In the genomic region with DNA sequence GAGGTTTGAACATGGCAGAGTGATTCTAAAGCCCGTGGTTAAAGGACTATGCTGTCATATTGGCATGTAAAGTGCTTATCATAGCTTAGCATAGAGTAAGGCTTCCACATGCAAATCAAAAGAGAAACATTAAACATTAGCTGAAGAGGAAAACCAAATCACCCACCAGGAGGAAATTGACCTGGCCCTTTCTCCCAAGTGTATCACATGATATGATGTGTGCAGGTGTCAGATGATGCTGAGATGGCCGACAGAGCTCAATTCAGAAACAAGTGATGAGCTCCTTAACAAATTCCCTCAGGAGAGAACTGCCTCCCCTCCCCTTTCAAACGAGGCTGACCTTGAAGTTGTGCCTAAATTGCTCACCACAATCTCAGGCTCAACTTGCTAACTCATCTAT, we compare ENCODE assay signal across 1 cellular context.
TF ChIP-seq lines count a peak whose summit lies in the region.

No MANE protein-coding gene starts in this region.

TF ChIP-seq in GM12878, 131 proteins besides CTCF, POLR2A, EP300 and RAD21 (continued from another document):
- TF ChIP-seq HDAC2 (IDR thresholded peaks at IDR 0.05) = no peak
- TF ChIP-seq NR2C1 (IDR thresholded peaks at IDR 0.05) = no peak
- TF ChIP-seq, protein P1, sequence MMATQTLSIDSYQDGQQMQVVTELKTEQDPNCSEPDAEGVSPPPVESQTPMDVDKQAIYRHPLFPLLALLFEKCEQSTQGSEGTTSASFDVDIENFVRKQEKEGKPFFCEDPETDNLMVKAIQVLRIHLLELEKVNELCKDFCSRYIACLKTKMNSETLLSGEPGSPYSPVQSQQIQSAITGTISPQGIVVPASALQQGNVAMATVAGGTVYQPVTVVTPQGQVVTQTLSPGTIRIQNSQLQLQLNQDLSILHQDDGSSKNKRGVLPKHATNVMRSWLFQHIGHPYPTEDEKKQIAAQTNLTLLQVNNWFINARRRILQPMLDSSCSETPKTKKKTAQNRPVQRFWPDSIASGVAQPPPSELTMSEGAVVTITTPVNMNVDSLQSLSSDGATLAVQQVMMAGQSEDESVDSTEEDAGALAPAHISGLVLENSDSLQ (IDR thresholded peaks at IDR 0.05) = peak; percentile 60
- TF ChIP-seq, protein P2, sequence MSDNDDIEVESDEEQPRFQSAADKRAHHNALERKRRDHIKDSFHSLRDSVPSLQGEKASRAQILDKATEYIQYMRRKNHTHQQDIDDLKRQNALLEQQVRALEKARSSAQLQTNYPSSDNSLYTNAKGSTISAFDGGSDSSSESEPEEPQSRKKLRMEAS (IDR thresholded peaks at IDR 0.05; ENCODE audit: low read depth, low read length) = no peak
- TF ChIP-seq PAX8 (IDR thresholded peaks at IDR 0.05) = no peak
- TF ChIP-seq, protein P3, sequence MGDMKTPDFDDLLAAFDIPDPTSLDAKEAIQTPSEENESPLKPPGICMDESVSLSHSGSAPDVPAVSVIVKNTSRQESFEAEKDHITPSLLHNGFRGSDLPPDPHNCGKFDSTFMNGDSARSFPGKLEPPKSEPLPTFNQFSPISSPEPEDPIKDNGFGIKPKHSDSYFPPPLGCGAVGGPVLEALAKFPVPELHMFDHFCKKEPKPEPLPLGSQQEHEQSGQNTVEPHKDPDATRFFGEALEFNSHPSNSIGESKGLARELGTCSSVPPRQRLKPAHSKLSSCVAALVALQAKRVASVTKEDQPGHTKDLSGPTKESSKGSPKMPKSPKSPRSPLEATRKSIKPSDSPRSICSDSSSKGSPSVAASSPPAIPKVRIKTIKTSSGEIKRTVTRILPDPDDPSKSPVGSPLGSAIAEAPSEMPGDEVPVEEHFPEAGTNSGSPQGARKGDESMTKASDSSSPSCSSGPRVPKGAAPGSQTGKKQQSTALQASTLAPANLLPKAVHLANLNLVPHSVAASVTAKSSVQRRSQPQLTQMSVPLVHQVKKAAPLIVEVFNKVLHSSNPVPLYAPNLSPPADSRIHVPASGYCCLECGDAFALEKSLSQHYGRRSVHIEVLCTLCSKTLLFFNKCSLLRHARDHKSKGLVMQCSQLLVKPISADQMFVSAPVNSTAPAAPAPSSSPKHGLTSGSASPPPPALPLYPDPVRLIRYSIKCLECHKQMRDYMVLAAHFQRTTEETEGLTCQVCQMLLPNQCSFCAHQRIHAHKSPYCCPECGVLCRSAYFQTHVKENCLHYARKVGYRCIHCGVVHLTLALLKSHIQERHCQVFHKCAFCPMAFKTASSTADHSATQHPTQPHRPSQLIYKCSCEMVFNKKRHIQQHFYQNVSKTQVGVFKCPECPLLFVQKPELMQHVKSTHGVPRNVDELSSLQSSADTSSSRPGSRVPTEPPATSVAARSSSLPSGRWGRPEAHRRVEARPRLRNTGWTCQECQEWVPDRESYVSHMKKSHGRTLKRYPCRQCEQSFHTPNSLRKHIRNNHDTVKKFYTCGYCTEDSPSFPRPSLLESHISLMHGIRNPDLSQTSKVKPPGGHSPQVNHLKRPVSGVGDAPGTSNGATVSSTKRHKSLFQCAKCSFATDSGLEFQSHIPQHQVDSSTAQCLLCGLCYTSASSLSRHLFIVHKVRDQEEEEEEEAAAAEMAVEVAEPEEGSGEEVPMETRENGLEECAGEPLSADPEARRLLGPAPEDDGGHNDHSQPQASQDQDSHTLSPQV (IDR thresholded peaks at IDR 0.05) = no peak
- TF ChIP-seq NBN (IDR thresholded peaks at IDR 0.05) = no peak
- no peak for TF ChIP-seq LARP7 (IDR thresholded peaks at IDR 0.05)
- TF ChIP-seq HCFC1 (IDR thresholded peaks at IDR 0.05; ENCODE audit: low read length) = no peak
- TF ChIP-seq, protein P4, sequence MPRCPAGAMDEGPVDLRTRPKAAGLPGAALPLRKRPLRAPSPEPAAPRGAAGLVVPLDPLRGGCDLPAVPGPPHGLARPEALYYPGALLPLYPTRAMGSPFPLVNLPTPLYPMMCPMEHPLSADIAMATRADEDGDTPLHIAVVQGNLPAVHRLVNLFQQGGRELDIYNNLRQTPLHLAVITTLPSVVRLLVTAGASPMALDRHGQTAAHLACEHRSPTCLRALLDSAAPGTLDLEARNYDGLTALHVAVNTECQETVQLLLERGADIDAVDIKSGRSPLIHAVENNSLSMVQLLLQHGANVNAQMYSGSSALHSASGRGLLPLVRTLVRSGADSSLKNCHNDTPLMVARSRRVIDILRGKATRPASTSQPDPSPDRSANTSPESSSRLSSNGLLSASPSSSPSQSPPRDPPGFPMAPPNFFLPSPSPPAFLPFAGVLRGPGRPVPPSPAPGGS (IDR thresholded peaks at IDR 0.05; ENCODE audit: borderline replicate concordance, insufficient read depth, low read depth, low read length, poor library complexity, severe bottlenecking) = no peak
- TF ChIP-seq, protein P5, sequence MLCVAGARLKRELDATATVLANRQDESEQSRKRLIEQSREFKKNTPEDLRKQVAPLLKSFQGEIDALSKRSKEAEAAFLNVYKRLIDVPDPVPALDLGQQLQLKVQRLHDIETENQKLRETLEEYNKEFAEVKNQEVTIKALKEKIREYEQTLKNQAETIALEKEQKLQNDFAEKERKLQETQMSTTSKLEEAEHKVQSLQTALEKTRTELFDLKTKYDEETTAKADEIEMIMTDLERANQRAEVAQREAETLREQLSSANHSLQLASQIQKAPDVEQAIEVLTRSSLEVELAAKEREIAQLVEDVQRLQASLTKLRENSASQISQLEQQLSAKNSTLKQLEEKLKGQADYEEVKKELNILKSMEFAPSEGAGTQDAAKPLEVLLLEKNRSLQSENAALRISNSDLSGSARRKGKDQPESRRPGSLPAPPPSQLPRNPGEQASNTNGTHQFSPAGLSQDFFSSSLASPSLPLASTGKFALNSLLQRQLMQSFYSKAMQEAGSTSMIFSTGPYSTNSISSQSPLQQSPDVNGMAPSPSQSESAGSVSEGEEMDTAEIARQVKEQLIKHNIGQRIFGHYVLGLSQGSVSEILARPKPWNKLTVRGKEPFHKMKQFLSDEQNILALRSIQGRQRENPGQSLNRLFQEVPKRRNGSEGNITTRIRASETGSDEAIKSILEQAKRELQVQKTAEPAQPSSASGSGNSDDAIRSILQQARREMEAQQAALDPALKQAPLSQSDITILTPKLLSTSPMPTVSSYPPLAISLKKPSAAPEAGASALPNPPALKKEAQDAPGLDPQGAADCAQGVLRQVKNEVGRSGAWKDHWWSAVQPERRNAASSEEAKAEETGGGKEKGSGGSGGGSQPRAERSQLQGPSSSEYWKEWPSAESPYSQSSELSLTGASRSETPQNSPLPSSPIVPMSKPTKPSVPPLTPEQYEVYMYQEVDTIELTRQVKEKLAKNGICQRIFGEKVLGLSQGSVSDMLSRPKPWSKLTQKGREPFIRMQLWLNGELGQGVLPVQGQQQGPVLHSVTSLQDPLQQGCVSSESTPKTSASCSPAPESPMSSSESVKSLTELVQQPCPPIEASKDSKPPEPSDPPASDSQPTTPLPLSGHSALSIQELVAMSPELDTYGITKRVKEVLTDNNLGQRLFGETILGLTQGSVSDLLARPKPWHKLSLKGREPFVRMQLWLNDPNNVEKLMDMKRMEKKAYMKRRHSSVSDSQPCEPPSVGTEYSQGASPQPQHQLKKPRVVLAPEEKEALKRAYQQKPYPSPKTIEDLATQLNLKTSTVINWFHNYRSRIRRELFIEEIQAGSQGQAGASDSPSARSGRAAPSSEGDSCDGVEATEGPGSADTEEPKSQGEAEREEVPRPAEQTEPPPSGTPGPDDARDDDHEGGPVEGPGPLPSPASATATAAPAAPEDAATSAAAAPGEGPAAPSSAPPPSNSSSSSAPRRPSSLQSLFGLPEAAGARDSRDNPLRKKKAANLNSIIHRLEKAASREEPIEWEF (IDR thresholded peaks at IDR 0.05; ENCODE audit: insufficient replicate concordance, low read depth, low read length) = no peak
- TF ChIP-seq, protein P6, sequence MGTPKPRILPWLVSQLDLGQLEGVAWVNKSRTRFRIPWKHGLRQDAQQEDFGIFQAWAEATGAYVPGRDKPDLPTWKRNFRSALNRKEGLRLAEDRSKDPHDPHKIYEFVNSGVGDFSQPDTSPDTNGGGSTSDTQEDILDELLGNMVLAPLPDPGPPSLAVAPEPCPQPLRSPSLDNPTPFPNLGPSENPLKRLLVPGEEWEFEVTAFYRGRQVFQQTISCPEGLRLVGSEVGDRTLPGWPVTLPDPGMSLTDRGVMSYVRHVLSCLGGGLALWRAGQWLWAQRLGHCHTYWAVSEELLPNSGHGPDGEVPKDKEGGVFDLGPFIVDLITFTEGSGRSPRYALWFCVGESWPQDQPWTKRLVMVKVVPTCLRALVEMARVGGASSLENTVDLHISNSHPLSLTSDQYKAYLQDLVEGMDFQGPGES (IDR thresholded peaks at IDR 0.05) = no peak
- no peak for TF ChIP-seq PML (IDR thresholded peaks at IDR 0.05; ENCODE audit: low read length)
- no peak for TF ChIP-seq RELA (IDR thresholded peaks at IDR 0.05; ENCODE audit: borderline replicate concordance, partially characterized antibody)
- no peak for TF ChIP-seq KAT2A (conservative IDR thresholded peaks at IDR 0.05; ENCODE audit: control insufficient read depth, low read depth, low read length)
- no peak for TF ChIP-seq GATAD2B (conservative IDR thresholded peaks at IDR 0.05; ENCODE audit: low read depth)
- TF ChIP-seq RAD51 (IDR thresholded peaks at IDR 0.05) = peak; percentile 96
- TF ChIP-seq MEF2B (IDR thresholded peaks at IDR 0.05; ENCODE audit: partially characterized antibody, poor library complexity, severe bottlenecking) = peak; percentile 19
- TF ChIP-seq, protein P7, sequence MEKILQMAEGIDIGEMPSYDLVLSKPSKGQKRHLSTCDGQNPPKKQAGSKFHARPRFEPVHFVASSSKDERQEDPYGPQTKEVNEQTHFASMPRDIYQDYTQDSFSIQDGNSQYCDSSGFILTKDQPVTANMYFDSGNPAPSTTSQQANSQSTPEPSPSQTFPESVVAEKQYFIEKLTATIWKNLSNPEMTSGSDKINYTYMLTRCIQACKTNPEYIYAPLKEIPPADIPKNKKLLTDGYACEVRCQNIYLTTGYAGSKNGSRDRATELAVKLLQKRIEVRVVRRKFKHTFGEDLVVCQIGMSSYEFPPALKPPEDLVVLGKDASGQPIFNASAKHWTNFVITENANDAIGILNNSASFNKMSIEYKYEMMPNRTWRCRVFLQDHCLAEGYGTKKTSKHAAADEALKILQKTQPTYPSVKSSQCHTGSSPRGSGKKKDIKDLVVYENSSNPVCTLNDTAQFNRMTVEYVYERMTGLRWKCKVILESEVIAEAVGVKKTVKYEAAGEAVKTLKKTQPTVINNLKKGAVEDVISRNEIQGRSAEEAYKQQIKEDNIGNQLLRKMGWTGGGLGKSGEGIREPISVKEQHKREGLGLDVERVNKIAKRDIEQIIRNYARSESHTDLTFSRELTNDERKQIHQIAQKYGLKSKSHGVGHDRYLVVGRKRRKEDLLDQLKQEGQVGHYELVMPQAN (conservative IDR thresholded peaks at IDR 0.05) = no peak
- no peak for TF ChIP-seq TCF12 (IDR thresholded peaks at IDR 0.05; ENCODE audit: low read depth, low read length)
- no peak for TF ChIP-seq CHD1 (IDR thresholded peaks at IDR 0.05; ENCODE audit: low read depth, low read length)
- TF ChIP-seq CBX3 (IDR thresholded peaks at IDR 0.05; ENCODE audit: borderline replicate concordance, low read depth) = no peak
- peak; percentile 41; the same call in 1 of the 2 replicates for TF ChIP-seq CREB1 (IDR thresholded peaks at IDR 0.05; ENCODE audit: low read depth)
- peak; percentile 55 for TF ChIP-seq RUNX3 (IDR thresholded peaks at IDR 0.05; ENCODE audit: low read length)
- no peak for TF ChIP-seq RCOR1 (conservative IDR thresholded peaks at IDR 0.05; ENCODE audit: low read depth, low read length)
- no peak for TF ChIP-seq MTA3 (IDR thresholded peaks at IDR 0.05; ENCODE audit: borderline replicate concordance, low read length)
- TF ChIP-seq IKZF2 (IDR thresholded peaks at IDR 0.05) = peak; percentile 16 to 47; a peak in 2 of 4 replicates
- TF ChIP-seq JUNB (IDR thresholded peaks at IDR 0.05) = no peak
- TF ChIP-seq SMAD5 (IDR thresholded peaks at IDR 0.05; ENCODE audit: low read depth) = no peak
- no peak for TF ChIP-seq SREBF2 (IDR thresholded peaks at IDR 0.05; ENCODE audit: low read length)
- TF ChIP-seq, protein P8, sequence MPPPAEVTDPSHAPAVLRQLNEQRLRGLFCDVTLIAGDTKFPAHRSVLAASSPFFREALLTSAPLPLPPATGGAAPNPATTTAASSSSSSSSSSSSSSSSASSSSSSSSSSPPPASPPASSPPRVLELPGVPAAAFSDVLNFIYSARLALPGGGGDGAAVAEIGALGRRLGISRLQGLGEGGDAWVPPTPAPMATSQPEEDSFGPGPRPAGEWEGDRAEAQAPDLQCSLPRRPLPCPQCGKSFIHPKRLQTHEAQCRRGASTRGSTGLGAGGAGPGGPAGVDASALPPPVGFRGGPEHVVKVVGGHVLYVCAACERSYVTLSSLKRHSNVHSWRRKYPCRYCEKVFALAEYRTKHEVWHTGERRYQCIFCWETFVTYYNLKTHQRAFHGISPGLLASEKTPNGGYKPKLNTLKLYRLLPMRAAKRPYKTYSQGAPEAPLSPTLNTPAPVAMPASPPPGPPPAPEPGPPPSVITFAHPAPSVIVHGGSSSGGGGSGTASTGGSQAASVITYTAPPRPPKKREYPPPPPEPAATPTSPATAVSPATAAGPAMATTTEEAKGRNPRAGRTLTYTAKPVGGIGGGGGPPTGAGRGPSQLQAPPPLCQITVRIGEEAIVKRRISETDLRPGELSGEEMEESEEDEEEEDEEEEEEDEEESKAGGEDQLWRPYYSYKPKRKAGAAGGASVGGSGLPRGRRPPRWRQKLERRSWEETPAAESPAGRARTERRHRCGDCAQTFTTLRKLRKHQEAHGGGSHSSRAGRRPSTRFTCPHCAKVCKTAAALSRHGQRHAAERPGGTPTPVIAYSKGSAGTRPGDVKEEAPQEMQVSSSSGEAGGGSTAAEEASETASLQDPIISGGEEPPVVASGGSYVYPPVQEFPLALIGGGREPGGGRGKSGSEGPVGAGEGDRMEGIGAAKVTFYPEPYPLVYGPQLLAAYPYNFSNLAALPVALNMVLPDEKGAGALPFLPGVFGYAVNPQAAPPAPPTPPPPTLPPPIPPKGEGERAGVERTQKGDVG (CRISPR knock-in tag; IDR thresholded peaks at IDR 0.05) = no peak
- no peak for TF ChIP-seq BRCA1 (IDR thresholded peaks at IDR 0.05; ENCODE audit: low read depth, low read length)
